In the genomic region with DNA sequence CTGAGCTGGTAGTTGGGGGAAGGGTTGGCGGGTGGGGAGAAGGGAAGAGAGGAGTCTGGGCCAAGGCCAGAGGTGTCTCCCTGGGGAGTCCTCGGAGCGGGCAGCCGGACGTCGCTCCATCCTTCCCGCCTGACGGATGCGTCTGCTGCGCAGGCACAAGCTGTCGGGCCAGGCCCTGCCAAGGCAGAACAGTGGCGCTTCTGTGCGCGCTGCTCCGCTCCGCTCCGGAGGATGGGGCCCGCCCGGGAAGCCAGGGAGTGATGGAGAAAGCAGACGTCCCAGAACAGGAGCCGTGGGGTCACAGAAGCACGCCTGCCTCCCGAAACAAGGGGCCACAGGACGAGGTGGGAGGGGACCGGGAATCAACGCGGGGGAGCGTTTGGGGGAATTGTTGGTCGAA, we compare ENCODE assay signal across 3 cellular contexts. TPM values are rescaled to one million over a fixed set of nuclear protein-coding genes. Genes with fewer than 3 reads are reported as not detected.
"Had no signal": no experiment of that assay in that cellular context is flagged by ENCODE, and none has a peak within 500 bp of the region (broad histone marks: within the 10 kb centered on the region; RNA-seq: fewer than 3 reads in every experiment).

No MANE protein-coding gene starts in this region.

RNA-seq across cellular contexts. Expression of a gene that starts 52.6 kb away (rescaled TPM):
- total RNA-seq: osteocyte, pulmonary artery endothelial cell had no signal
- polyA plus RNA-seq: neural cell had no signal
